8 cellular contexts compared by ENCODE assay signal in the genomic region with DNA sequence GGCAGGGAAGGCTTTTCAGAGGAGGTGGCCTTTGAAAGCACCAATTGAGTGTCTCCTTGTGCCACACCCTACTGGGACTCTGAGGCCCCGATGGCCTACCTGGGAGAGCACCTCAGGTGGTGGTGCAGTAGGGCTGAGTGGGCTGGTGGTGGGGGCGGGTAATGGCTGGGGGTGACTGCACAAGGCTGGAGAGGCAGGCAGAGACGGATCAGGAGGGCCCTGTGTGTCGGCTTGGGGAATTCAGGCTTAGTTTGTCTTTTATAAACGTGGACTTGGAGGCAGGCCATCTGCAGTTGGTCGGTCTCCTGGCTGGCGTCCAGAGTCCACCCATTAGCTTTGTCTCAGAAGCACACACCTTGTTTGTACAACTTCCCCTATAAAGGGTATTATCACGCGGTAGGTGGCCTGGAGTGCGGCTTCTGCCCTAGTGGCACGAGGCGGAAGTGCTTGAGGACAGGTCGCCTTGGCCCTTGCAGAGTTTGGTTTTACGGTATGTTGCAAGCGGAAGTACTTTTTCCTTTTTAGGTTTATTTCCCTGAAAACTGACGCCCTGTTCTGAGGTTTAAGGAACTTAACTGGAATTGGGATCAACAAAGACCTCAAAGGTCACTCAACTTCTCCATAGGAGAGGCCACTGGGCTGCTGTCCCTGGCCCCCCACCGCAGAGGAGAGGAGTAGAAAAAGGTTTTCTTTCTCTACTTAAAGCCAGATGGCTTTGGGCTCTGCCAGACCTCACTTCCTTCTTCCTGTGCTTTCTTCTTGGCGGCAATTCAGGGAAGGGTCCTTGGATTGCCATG. TPM values are rescaled to one million over a fixed set of nuclear protein-coding genes. Genes with fewer than 3 reads are reported as not detected.
DNase-seq lines count a peak whose midpoint lies in the region; ATAC-seq and TF ChIP-seq lines count a peak whose summit lies in the region.

No MANE protein-coding gene starts in this region.

- no peaks in the 10 kb centered on the region for H3K27me3 ChIP-seq in naive thymus-derived CD4-positive, alpha-beta T cell (ENCODE audit: control insufficient read depth in 2 of 2, insufficient read depth in 2 of 2, low read length in 2 of 2)

- H3K4me1 ChIP-seq in naive thymus-derived CD4-positive, alpha-beta T cell (ENCODE audit: control insufficient read depth in 2 of 2, insufficient read depth in 2 of 2, low read length in 2 of 2): peaks cover 31 to 55% of the 10 kb centered on the region in 2 donors

- intact Hi-C loops in naive thymus-derived CD4-positive, alpha-beta T cell (cut with micrococcal nuclease): loop anchor here (1.0 to 2.0 kb wide), 4 partner anchors 8 to 25 kb away; a partner anchor contains a TSS

- H3K4me3 ChIP-seq in HFF-Myc (replicated peaks; ENCODE audit: low read depth, low read length) (no peak overlapping the region), WI38 (ENCODE audit: low read depth, low read length) (no peak overlapping the region), epithelial cell of esophagus (ENCODE audit: low read length) (no peak overlapping the region)
- H3K4me3 ChIP-seq in naive thymus-derived CD4-positive, alpha-beta T cell (ENCODE audit: low read length): peak overlapping the region; percentile 33

- H3K27ac Mint-ChIP-seq in naive thymus-derived CD4-positive, alpha-beta T cell: peak overlapping the region; percentile 89 to 98 (median 96)

- peaks cover 0 to 11% (median 0%) of the 10 kb centered on the region in 5 donors for H3K36me3 Mint-ChIP-seq in naive thymus-derived CD4-positive, alpha-beta T cell

- peak; percentile 45 for TF ChIP-seq CTCF in HFF-Myc (IDR thresholded peaks at IDR 0.05; ENCODE audit: low read depth, low read length, missing control alignments)
- 0 out of 2 replicates have a peak, but pooled peaks have one; percentile 15 for TF ChIP-seq CTCF in WI38 (IDR thresholded peaks at IDR 0.05; ENCODE audit: low read depth, low read length)
- TF ChIP-seq CTCF in epithelial cell of esophagus (IDR thresholded peaks at IDR 0.05; ENCODE audit: insufficient read depth, low read depth, low read length, missing control alignments): peak; percentile 61

- DNase-seq in GF-D8 (lab: John Stamatoyannopoulos, UW) (peak; percentile 91), HFF-Myc (ENCODE audit: extremely low read depth, low read depth) (no peak), NCI-H128 (lab: John Stamatoyannopoulos, UW; ENCODE audit: unreplicated experiment) (peak; percentile 57), epithelial cell of esophagus (ENCODE audit: low read depth) (peak; percentile 42), NK-92 (lab: John Stamatoyannopoulos, UW; ENCODE audit: unreplicated experiment) (no peak), foreskin melanocyte (no peak)
- peak in 4 of 9 donors; percentile 17 to 41 (median 31) for DNase-seq in naive thymus-derived CD4-positive, alpha-beta T cell

- no peaks in the 10 kb centered on the region for H3K36me3 ChIP-seq in naive thymus-derived CD4-positive, alpha-beta T cell (ENCODE audit: control insufficient read depth in 2 of 3, insufficient read depth in 3 of 3, low read length in 3 of 3)

- H3K9me3 Mint-ChIP-seq in naive thymus-derived CD4-positive, alpha-beta T cell: no peaks in the 10 kb centered on the region

- H3K4me1 Mint-ChIP-seq in naive thymus-derived CD4-positive, alpha-beta T cell: peaks cover 69 to 87% (median 78%) of the 10 kb centered on the region in 7 donors

- peak overlapping the region; percentile 65 to 78 (median 74) for H3K4me3 Mint-ChIP-seq in naive thymus-derived CD4-positive, alpha-beta T cell

- POLR2A ChIA-PET in naive thymus-derived CD4-positive, alpha-beta T cell (lab: Charles Lee): interaction anchor here (0.6 to 4.4 kb wide), 9 partner anchors 8 to 69 kb away, joined by 3 to 41 read pairs (median 4); a partner anchor contains a TSS

- CTCF ChIA-PET in naive thymus-derived CD4-positive, alpha-beta T cell (lab: Charles Lee): interaction anchor here (0.6 to 1.6 kb wide), 7 partner anchors 8 to 198 kb away, joined by 3 to 8 read pairs (median 3); a partner anchor contains a TSS

- no peaks in the 10 kb centered on the region for H3K27me3 Mint-ChIP-seq in naive thymus-derived CD4-positive, alpha-beta T cell

- ATAC-seq in naive thymus-derived CD4-positive, alpha-beta T cell: peak; percentile 80

- H3K9me3 ChIP-seq in naive thymus-derived CD4-positive, alpha-beta T cell (ENCODE audit: control insufficient read depth in 2 of 3, low read length in 3 of 3): no peaks in the 10 kb centered on the region

- H3K27ac ChIP-seq in naive thymus-derived CD4-positive, alpha-beta T cell (ENCODE audit: low read depth, low read length): peak overlapping the region; percentile 78

RNA-seq across cellular contexts. Expression of a gene that starts 8.0 kb away (rescaled TPM):
- 10 to 100 TPM; 42.9 to 72.2 (median 58.3) TPM for total RNA-seq in naive thymus-derived CD4-positive, alpha-beta T cell
- 10 to 100 TPM; 34.4 to 53.5 TPM for polyA plus RNA-seq in naive thymus-derived CD4-positive, alpha-beta T cell

Comparison
In these comparisons a context has a peak if more than half of its experiments do, and no peak if none do; other contexts are left out.
1. DNase-seq: peak in GF-D8 (single experiment), NCI-H128 (single experiment) and epithelial cell of esophagus (single experiment); none in HFF-Myc (single experiment), NK-92 (single experiment) and foreskin melanocyte (single experiment).
2. Peak in every context shown above with its lines, with median percentiles within 50 percentile points of each other: CTCF ChIP-seq.